ENCODE assay signal across 18 cellular contexts in genomic region chr12:74980510-74980909, GRCh38.
A peak's percentile ranks its signal among the peaks of the same experiment; 100 is the strongest.
DNase-seq lines count a peak whose midpoint lies in the region; ATAC-seq and TF ChIP-seq lines count a peak whose summit lies in the region.
"Had no signal": no experiment of that assay in that cellular context is flagged by ENCODE, and none has a peak within 500 bp of the region (broad histone marks: within the 10 kb centered on the region; RNA-seq: fewer than 3 reads in every experiment).

No MANE protein-coding gene starts in this region.

- peak overlapping the region; percentile 27; the same call in 1 of the 2 replicates for H2AFZ ChIP-seq in PC-3 (ENCODE audit: low read length)

- H3K4me2 ChIP-seq in PC-3 (ENCODE audit: low read length): peak overlapping the region; percentile 15
- H3K4me2 ChIP-seq: BLaER1 treated with 17β-estradiol and CSF1 and Interleukin-3, amounts not matched to agents 10 nM and 100 nM had no signal

- no peaks in the 10 kb centered on the region for H3K27me3 ChIP-seq in PC-3 (ENCODE audit: low read length)
- H3K27me3 ChIP-seq in kidney epithelial cell (ENCODE audit: control insufficient read depth, insufficient read depth, low read length): no peaks in the 10 kb centered on the region
- H3K27me3 ChIP-seq: BLaER1 treated with 17β-estradiol and CSF1 and Interleukin-3, amounts not matched to agents 10 nM and 100 nM; suprapubic skin had no signal

- no peaks in the 10 kb centered on the region for H3F3A ChIP-seq in PC-3 (ENCODE audit: low read length, unreplicated experiment)

- intact Hi-C loops in PC-3 (cut with micrococcal nuclease): no loop called here

- H3K4me1 ChIP-seq in PC-3 (ENCODE audit: insufficient read depth, low read length): peaks cover 6% of the 10 kb centered on the region; the same call in 1 of the 2 replicates
- H3K4me1 ChIP-seq: BLaER1 treated with 17β-estradiol and CSF1 and Interleukin-3, amounts not matched to agents 10 nM and 100 nM; suprapubic skin had no signal

- POLR2A ChIA-PET in PC-3 (lab: Charles Lee; ENCODE audit: unreplicated experiment): interaction anchor here (0.6 kb wide), 1 partner anchor 199 kb away, joined by 3 read pairs; no protein-coding TSS in a partner anchor

- H3K4me3 ChIP-seq in PC-3 (ENCODE audit: low read length) (no peak overlapping the region), kidney epithelial cell (ENCODE audit: low read depth, low read length) (no peak overlapping the region)
- H3K4me3 ChIP-seq: BLaER1 treated with 17β-estradiol and CSF1 and Interleukin-3, amounts not matched to agents 10 nM and 100 nM; suprapubic skin had no signal

- no peak overlapping the region for H3K9ac ChIP-seq in PC-3 (ENCODE audit: low read length)
- H3K9ac ChIP-seq: BLaER1 treated with 17β-estradiol and CSF1 and Interleukin-3, amounts not matched to agents 10 nM and 100 nM had no signal

- no TSS peak for BruUV-seq in PC-3 (replicated peaks; lab: Mats Ljungman, UMichigan)

- CTCF ChIA-PET in PC-3 (lab: Charles Lee): no interaction called here

- ATAC-seq in PC-3 (peak; percentile 50; the same call in 1 of the 2 replicates), HG02763 (IDR thresholded peaks at IDR 0.05; ENCODE audit: unreplicated experiment) (no peak)
- ATAC-seq: naive thymus-derived CD4-positive, alpha-beta T cell; right cardiac atrium had no signal

- TF ChIP-seq CTCF in PC-3 (conservative IDR thresholded peaks at IDR 0.05; ENCODE audit: low read depth, low read length) (no peak), kidney epithelial cell (IDR thresholded peaks at IDR 0.05; ENCODE audit: insufficient read depth, low read length, poor library complexity, severe bottlenecking) (no peak)

- no peaks in the 10 kb centered on the region for H3K9me2 ChIP-seq in PC-3 (replicated peaks; ENCODE audit: low read length)

- no peaks in the 10 kb centered on the region for H3K79me2 ChIP-seq in PC-3 (ENCODE audit: low read length)

- H3K9me3 ChIP-seq in PC-3 (ENCODE audit: low read length): no peaks in the 10 kb centered on the region
- H3K9me3 ChIP-seq: BLaER1 treated with 17β-estradiol and CSF1 and Interleukin-3, amounts not matched to agents 10 nM and 100 nM; suprapubic skin had no signal

- no peak overlapping the region for H3K27ac ChIP-seq in PC-3 (ENCODE audit: low read length)
- H3K27ac ChIP-seq: BLaER1 treated with 17β-estradiol and CSF1 and Interleukin-3, amounts not matched to agents 10 nM and 100 nM; suprapubic skin had no signal

- DNase-seq in HT-29 (ENCODE audit: low spot score) (peak; percentile 76), PC-3 (peak; percentile 40), kidney epithelial cell (ENCODE audit: low read depth) (peak; percentile 4), stromal cell of bone marrow (ENCODE audit: low read depth) (peak; percentile 21), GM19238 (ENCODE audit: insufficient read length, low spot score) (no peak), NCI-H2081 (lab: John Stamatoyannopoulos, UW) (no peak)
- DNase-seq: activated CD4-positive, alpha-beta T cell treated with anti-CD3 and anti-CD28 coated beads for 4 hours; activated naive CD4-positive, alpha-beta T cell treated with anti-CD3 and anti-CD28 coated beads, Interleukin-2, amount 50 U/mL, for 16 hours; dermis blood vessel endothelial cell; hypothalamus; naive thymus-derived CD4-positive, alpha-beta T cell; NCI-H2107; right cardiac atrium; stimulated activated CD4-positive, alpha-beta T cell treated with anti-CD3 and anti-CD28 coated beads, Interleukin-1b, Interleukin-23, amount 100 ng/mL, for 48 hours; T1000 had no signal

- no peaks in the 10 kb centered on the region for H3K36me3 ChIP-seq in PC-3 (ENCODE audit: low read depth, low read length)
- H3K36me3 ChIP-seq in kidney epithelial cell (ENCODE audit: control insufficient read depth, insufficient read depth, low read length): no peaks in the 10 kb centered on the region
- H3K36me3 ChIP-seq: BLaER1 treated with 17β-estradiol and CSF1 and Interleukin-3, amounts not matched to agents 10 nM and 100 nM; suprapubic skin had no signal

- H4K20me1 ChIP-seq in PC-3 (ENCODE audit: low read length): no peaks in the 10 kb centered on the region
- H4K20me1 ChIP-seq: BLaER1 treated with 17β-estradiol and CSF1 and Interleukin-3, amounts not matched to agents 10 nM and 100 nM had no signal

Comparison
In these comparisons a context has a peak if more than half of its experiments do, and no peak if none do; other contexts are left out.
1. DNase-seq: peak in HT-29 (single experiment), PC-3 (single experiment), kidney epithelial cell (single experiment) and stromal cell of bone marrow (single experiment); none in GM19238 (single experiment) and NCI-H2081 (0 of 2).